ENCODE assay signal across 8 cellular contexts in the genomic region with DNA sequence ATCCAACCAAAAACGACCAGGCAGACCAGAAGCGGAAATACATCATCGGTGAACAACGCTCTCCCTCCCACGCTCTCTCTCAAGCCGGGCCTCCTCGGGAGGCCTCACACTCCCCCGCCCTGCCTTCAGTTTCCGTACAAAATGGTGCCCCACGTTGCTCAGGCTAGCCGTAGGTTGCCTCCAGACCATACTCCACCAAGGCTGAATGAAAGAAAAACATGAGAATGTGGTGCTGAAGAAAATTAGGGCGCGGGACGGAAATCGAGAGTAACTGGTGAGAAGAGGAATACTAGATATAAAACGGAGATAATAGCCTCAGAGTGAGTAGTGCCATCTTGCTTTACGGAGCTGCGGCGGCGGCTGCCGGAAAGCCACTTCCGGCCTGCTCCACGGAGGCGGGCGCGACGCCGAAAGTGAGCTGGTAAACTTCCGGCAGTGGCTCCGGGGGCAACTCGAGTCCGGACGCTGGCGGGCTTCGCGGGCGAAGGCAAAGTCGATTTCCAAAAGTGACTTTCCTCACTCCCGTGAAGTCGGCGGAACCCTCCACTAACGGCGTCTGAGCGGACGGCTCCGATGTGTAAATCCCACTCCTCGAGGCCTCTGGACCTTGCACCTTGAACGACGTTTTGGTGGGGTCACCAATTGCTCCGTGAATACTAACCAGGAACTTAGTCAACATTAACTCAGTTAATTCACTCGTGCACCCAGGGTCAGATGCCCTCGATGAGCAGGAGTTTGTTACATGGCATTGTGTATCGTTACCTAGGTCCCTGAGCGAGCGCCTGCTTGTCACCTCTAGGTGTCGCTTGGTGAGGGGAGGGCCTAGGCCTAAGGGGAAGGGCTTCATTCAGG. TPM values are rescaled to one million over a fixed set of nuclear protein-coding genes. Genes with fewer than 3 reads are reported as not detected.
DNase-seq lines count a peak whose midpoint lies in the region; ATAC-seq, FAIRE-seq and TF ChIP-seq lines count a peak whose summit lies in the region.

A gene (minus strand): TSS at position 7 of the 852 bp plus-strand sequence. CDS start 980 bp downstream, outside the sequence.

- no peaks in the 10 kb centered on the region for H3K9me3 ChIP-seq in Caco-2

- H3K4me3 ChIP-seq in Caco-2 (ENCODE audit: low read depth, low read length) (peak within 1 kb of the TSS; percentile 82), mesendoderm (ENCODE audit: low read length) (peak within 1 kb of the TSS; percentile 97)

- H3K79me1 ChIP-seq in mesendoderm (ENCODE audit: low read length) = peaks cover 27% of the 10 kb centered on the region

- peak within 1 kb of the TSS; percentile 81 for H3K4me2 ChIP-seq in mesendoderm (ENCODE audit: low read length)

- H3K36me3 Mint-ChIP-seq in Caco-2 (ENCODE audit: insufficient read depth, unreplicated experiment) = peaks cover 9% of the 10 kb centered on the region
- H3K36me3 Mint-ChIP-seq in effector memory CD8-positive, alpha-beta T cell (ENCODE audit: insufficient read depth) = peaks cover 23% of the 10 kb centered on the region

- TF ChIP-seq CTCF in Caco-2 (IDR thresholded peaks at IDR 0.05; ENCODE audit: insufficient read depth in 1 of 2, low read depth in 1 of 2, low read length in 1 of 2, severe bottlenecking in 1 of 2, unreplicated experiment in 1 of 2) = peak; percentile 60 to 89

- H3K79me2 ChIP-seq in mesendoderm (ENCODE audit: control insufficient read depth, insufficient read depth, low read length) = peaks cover 28% of the 10 kb centered on the region

- intact Hi-C loops in Caco-2 (cut with micrococcal nuclease; ENCODE audit: unreplicated experiment) = loop anchor here (1.0 kb wide), 4 partner anchors 12 to 80 kb away; a partner anchor contains a TSS

- H2BK5ac ChIP-seq in mesendoderm (ENCODE audit: low read length) = peak within 1 kb of the TSS; percentile 94

- peak within 1 kb of the TSS; percentile 18 for H3K18ac ChIP-seq in mesendoderm (ENCODE audit: low read length)

- H3K27ac ChIP-seq in mesendoderm (ENCODE audit: low read depth, low read length) = peak within 1 kb of the TSS; percentile 59

- peak within 1 kb of the TSS; percentile 95 for H3K4me3 Mint-ChIP-seq in Caco-2 (ENCODE audit: unreplicated experiment)
- H3K4me3 Mint-ChIP-seq in effector memory CD8-positive, alpha-beta T cell = peak within 1 kb of the TSS; percentile 87 to 95

- peak within 1 kb of the TSS; percentile 99 for H3K27ac Mint-ChIP-seq in Caco-2 (ENCODE audit: unreplicated experiment)
- H3K27ac Mint-ChIP-seq in effector memory CD8-positive, alpha-beta T cell = peak within 1 kb of the TSS; percentile 91 to 99

- H3K27me3 ChIP-seq in Caco-2 (replicated peaks; ENCODE audit: control insufficient read depth, insufficient read depth, low read length) = no peaks in the 10 kb centered on the region
- no peaks in the 10 kb centered on the region for H3K27me3 ChIP-seq in mesendoderm (ENCODE audit: insufficient read depth, low read length, poor library complexity)

- no peaks in the 10 kb centered on the region for H3K36me3 ChIP-seq in Caco-2 (ENCODE audit: control insufficient read depth, insufficient read depth, low read length)
- peaks cover 1% of the 10 kb centered on the region for H3K36me3 ChIP-seq in mesendoderm (ENCODE audit: control insufficient read depth, insufficient read depth, low read length)

- ATAC-seq in GM21367 (IDR thresholded peaks at IDR 0.05; ENCODE audit: unreplicated experiment) = peak; percentile 91
- ATAC-seq in effector memory CD8-positive, alpha-beta T cell (replicated peaks) = peak; percentile 84

- H3K56ac ChIP-seq in mesendoderm (ENCODE audit: low read length) = peak within 1 kb of the TSS; percentile 97

- H2BK120ac ChIP-seq in mesendoderm (ENCODE audit: low read depth, low read length) = no peak within 1 kb of the TSS

- H3K23ac ChIP-seq in mesendoderm (ENCODE audit: low read length) = peak within 1 kb of the TSS; percentile 3

- H4K8ac ChIP-seq in mesendoderm (ENCODE audit: low read depth, low read length) = no peak within 1 kb of the TSS

- no CpG with 5 or more reads among the region's 56 CpGs for WGBS in mesendoderm (ENCODE audit: extremely low coverage, insufficient coverage, low lambda C conversion rate)

- no peak within 1 kb of the TSS for H2AK5ac ChIP-seq in mesendoderm (ENCODE audit: low read length)

- DNase-seq in Caco-2 (peak; percentile 89 to 93), HTR-8/SVneo (ENCODE audit: insufficient read length, low spot score) (peak; percentile 97), NOMO-1 treated with DMSO at 0.1 percent for 48 hours (lab: John Stamatoyannopoulos, UW; ENCODE audit: unreplicated experiment) (peak; percentile 95), mesendoderm (peak; percentile 98)
- DNase-seq in activated CD8-positive, alpha-beta memory T cell treated with anti-CD3 and anti-CD28 coated beads for 4 hours (ENCODE audit: low read depth in 2 of 2) = peak; percentile 78 to 87
- peak; percentile 86 to 91 (median 88) for DNase-seq in effector memory CD8-positive, alpha-beta T cell
- DNase-seq in stimulated activated CD8-positive, alpha-beta memory T cell treated with anti-CD3 and anti-CD28 coated beads, Interleukin-15, amount 100 ng/mL, for 1 hour (ENCODE audit: low read depth) = peak; percentile 80

- H3K27me3 Mint-ChIP-seq in Caco-2 (ENCODE audit: insufficient read depth, unreplicated experiment) = no peaks in the 10 kb centered on the region
- peaks cover 0 to 4% of the 10 kb centered on the region in 2 donors for H3K27me3 Mint-ChIP-seq in effector memory CD8-positive, alpha-beta T cell

- peaks cover 19% of the 10 kb centered on the region for H3K4me1 Mint-ChIP-seq in Caco-2 (ENCODE audit: low read depth, unreplicated experiment)
- peaks cover 50 to 52% of the 10 kb centered on the region in 2 donors for H3K4me1 Mint-ChIP-seq in effector memory CD8-positive, alpha-beta T cell (ENCODE audit: low read depth in 2 of 2)

- CTCF ChIA-PET in Caco-2 (lab: Charles Lee) = interaction anchor here (0.7 to 3.6 kb wide), 4 partner anchors 12 to 47 kb away, joined by 4 to 46 read pairs (median 10); a partner anchor contains a TSS

- H4K5ac ChIP-seq in mesendoderm (ENCODE audit: low read length) = no peak within 1 kb of the TSS

- H3K9ac ChIP-seq in mesendoderm (ENCODE audit: low read length) = peak within 1 kb of the TSS; percentile 97

- peak within 1 kb of the TSS; percentile 95 for H3K4ac ChIP-seq in mesendoderm (ENCODE audit: low read depth, low read length)

- POLR2A ChIA-PET in Caco-2 (lab: Charles Lee) = interaction anchor here (0.6 to 1.8 kb wide), 8 partner anchors 12 to 81 kb away, joined by 3 to 57 read pairs (median 5); a partner anchor contains a TSS

- BruUV-seq in Caco-2 (replicated peaks; lab: Mats Ljungman, UMichigan) = TSS peak; percentile 87

- FAIRE-seq in HTR-8/SVneo (lab: Jason Lieb, UNC) = peak; percentile 36

- no peak within 1 kb of the TSS for H2BK15ac ChIP-seq in mesendoderm (replicated peaks; ENCODE audit: low read depth)

- H3K4me1 ChIP-seq in Caco-2 = peaks cover 8% of the 10 kb centered on the region
- H3K4me1 ChIP-seq in mesendoderm (ENCODE audit: control insufficient read depth, low read depth, low read length) = no peaks in the 10 kb centered on the region

- no peaks in the 10 kb centered on the region for H3K9me3 Mint-ChIP-seq in Caco-2 (ENCODE audit: unreplicated experiment)
- peaks cover 0 to 6% of the 10 kb centered on the region in 2 donors for H3K9me3 Mint-ChIP-seq in effector memory CD8-positive, alpha-beta T cell

RNA-seq across cellular contexts. Expression of the gene that starts here (rescaled TPM):
- 21.3 and 22.4 TPM in 2 replicates for total RNA-seq in Caco-2 (2022)
- 14.0 TPM for polyA plus RNA-seq in mesendoderm (2013, experiment 1 of 2)
- 13.8 TPM for polyA plus RNA-seq in mesendoderm (2013, experiment 2 of 2)

Comparison
In these comparisons a context has a peak if more than half of its experiments do, and no peak if none do; other contexts are left out.
1. Peak in every context shown above with its lines: DNase-seq, ATAC-seq, H3K4me3 ChIP-seq and H3K27ac ChIP-seq.